ENCODE assay signal across 10 cellular contexts in genomic region chr16:4937782-4938682, GRCh38. TPM values are rescaled to one million over a fixed set of nuclear protein-coding genes. Genes with fewer than 3 reads are reported as not detected.
DNase-seq lines count a peak whose midpoint lies in the region; ATAC-seq and TF ChIP-seq lines count a peak whose summit lies in the region.
"Had no signal": no experiment of that assay in that cellular context is flagged by ENCODE, and none has a peak within 500 bp of the region (broad histone marks: within the 10 kb centered on the region; RNA-seq: fewer than 3 reads in every experiment).

No MANE protein-coding gene starts in this region.

- peak overlapping the region; percentile 80 for H3K27ac Mint-ChIP-seq in WTC11

- peaks cover 31% of the 10 kb centered on the region for H3K4me1 ChIP-seq in HUES6 (ENCODE audit: control insufficient read depth, insufficient read depth, low read length)
- H3K4me1 ChIP-seq in iPS-20b (ENCODE audit: insufficient read depth, low read length): peaks cover 10% of the 10 kb centered on the region
- H3K4me1 ChIP-seq in rectal smooth muscle tissue (ENCODE audit: control insufficient read depth, insufficient read depth, low read length): peaks cover 9% of the 10 kb centered on the region

- H3K4me3 Mint-ChIP-seq in WTC11: peak overlapping the region; percentile 64

- TF ChIP-seq CTCF in WTC11 (IDR thresholded peaks at IDR 0.05) (no peak), coronary artery (IDR thresholded peaks at IDR 0.05) (no peak)

- CTCF ChIA-PET in WTC11 (lab: Charles Lee): interaction anchor here (0.7 to 2.9 kb wide), 4 partner anchors 16 to 121 kb away, joined by 4 to 13 read pairs (median 5); partner anchors contain the start of gene SEC14L5

- POLR2A ChIA-PET in WTC11 (lab: Charles Lee): interaction anchor here (0.8 to 1.7 kb wide), 2 partner anchors 10 to 204 kb away, joined by 3 read pairs; partner anchors contain the start of genes ANKS3 and DNAAF8

- DNase-seq in WTC11 (ENCODE audit: low spot score) (no peak), coronary artery (ENCODE audit: low spot score) (no peak), NCI-H82 (lab: John Stamatoyannopoulos, UW) (no peak), NCI-H2107 treated with DMSO at 0.1 percent for 48 hours (lab: John Stamatoyannopoulos, UW; ENCODE audit: unreplicated experiment) (no peak)
- no peak for DNase-seq in stimulated activated CD4-positive, alpha-beta T cell treated with anti-CD3 and anti-CD28 coated beads, Interleukin-1b, Interleukin-23, amount 100 ng/mL, for 48 hours
- DNase-seq: NCI-H2107 had no signal

- peaks cover 19% of the 10 kb centered on the region for H3K4me1 Mint-ChIP-seq in WTC11

- H3K36me3 Mint-ChIP-seq in WTC11: no peaks in the 10 kb centered on the region

- peaks cover 14% of the 10 kb centered on the region; the same call in 1 of the 2 replicates for H3K27me3 ChIP-seq in HUES6 (ENCODE audit: control insufficient read depth, insufficient read depth, low read length)
- H3K27me3 ChIP-seq in iPS-20b (ENCODE audit: insufficient read depth, low read length): peaks cover 26% of the 10 kb centered on the region; the same call in 1 of the 2 replicates
- H3K27me3 ChIP-seq in rectal smooth muscle tissue (ENCODE audit: control insufficient read depth, insufficient read depth, low read length): no peaks in the 10 kb centered on the region

- ATAC-seq in WTC11: no peak

- H3K9ac ChIP-seq in HUES6 (ENCODE audit: low read length) (no peak overlapping the region), iPS-20b (ENCODE audit: low read depth, low read length) (peak overlapping the region; percentile 45; the same call in 1 of the 2 replicates), rectal smooth muscle tissue (ENCODE audit: low read length) (no peak overlapping the region)

- no peaks in the 10 kb centered on the region for H3K9me3 Mint-ChIP-seq in WTC11

- H3K36me3 ChIP-seq in HUES6 (ENCODE audit: control insufficient read depth, insufficient read depth, low read length): 0 out of 2 replicates have a peak, but pooled peaks cover 2% of the 10 kb centered on the region
- H3K36me3 ChIP-seq in iPS-20b (ENCODE audit: insufficient read depth, low read depth, low read length): no peaks in the 10 kb centered on the region
- no peaks in the 10 kb centered on the region for H3K36me3 ChIP-seq in rectal smooth muscle tissue (ENCODE audit: control insufficient read depth, insufficient read depth, low read length)
- H3K36me3 ChIP-seq: uterus had no signal

- no peaks in the 10 kb centered on the region for H3K9me3 ChIP-seq in HUES6 (ENCODE audit: control insufficient read depth, insufficient read depth, low read depth, low read length)
- H3K9me3 ChIP-seq in iPS-20b (ENCODE audit: insufficient read depth, low read depth, low read length): no peaks in the 10 kb centered on the region
- H3K9me3 ChIP-seq: uterus had no signal

- no peak overlapping the region for H3K27ac ChIP-seq in HUES6 (ENCODE audit: low read depth, low read length)
- no peak overlapping the region for H3K27ac ChIP-seq in iPS-20b (ENCODE audit: low read length)
- no peak overlapping the region for H3K27ac ChIP-seq in rectal smooth muscle tissue (ENCODE audit: low read depth, low read length)
- H3K27ac ChIP-seq in coronary artery: peak overlapping the region in 1 of 2 donors; percentile 61

- H3K4me3 ChIP-seq in HUES6 (ENCODE audit: low read depth, low read length) (peak overlapping the region; percentile 95), iPS-20b (ENCODE audit: low read length) (peak overlapping the region; percentile 59), rectal smooth muscle tissue (ENCODE audit: low read length) (peak overlapping the region; percentile 54), coronary artery (no peak overlapping the region)

- H3K27me3 Mint-ChIP-seq in WTC11 (ENCODE audit: low read depth): peaks cover 6% of the 10 kb centered on the region

TF ChIP-seq in WTC11, 78 proteins besides CTCF, POLR2A, EP300 and RAD21:
- TF ChIP-seq ZNF423 (CRISPR knock-in tag; IDR thresholded peaks at IDR 0.05) (no peak), FOXP4 (CRISPR knock-in tag; IDR thresholded peaks at IDR 0.05) (no peak), JUN (CRISPR knock-in tag; IDR thresholded peaks at IDR 0.05) (no peak), GTF2I (CRISPR knock-in tag; conservative IDR thresholded peaks at IDR 0.05) (no peak), CDX4 (CRISPR knock-in tag; IDR thresholded peaks at IDR 0.05; ENCODE audit: borderline replicate concordance) (no peak)

RNA-seq across cellular contexts. Expression of gene PPL, which starts 1.1 kb away (rescaled TPM):
- total RNA-seq in WTC11 (2021): 28.5 to 29.6 TPM (median 28.7 TPM) in 3 replicates

RNA-seq across cellular contexts. Expression of gene SEC14L5, which starts 20.1 kb away (rescaled TPM):
- total RNA-seq in WTC11 (2021): 2.1 to 2.4 TPM (median 2.3 TPM) in 3 replicates
